ENCODE assay signal across 16 cellular contexts in the genomic region with DNA sequence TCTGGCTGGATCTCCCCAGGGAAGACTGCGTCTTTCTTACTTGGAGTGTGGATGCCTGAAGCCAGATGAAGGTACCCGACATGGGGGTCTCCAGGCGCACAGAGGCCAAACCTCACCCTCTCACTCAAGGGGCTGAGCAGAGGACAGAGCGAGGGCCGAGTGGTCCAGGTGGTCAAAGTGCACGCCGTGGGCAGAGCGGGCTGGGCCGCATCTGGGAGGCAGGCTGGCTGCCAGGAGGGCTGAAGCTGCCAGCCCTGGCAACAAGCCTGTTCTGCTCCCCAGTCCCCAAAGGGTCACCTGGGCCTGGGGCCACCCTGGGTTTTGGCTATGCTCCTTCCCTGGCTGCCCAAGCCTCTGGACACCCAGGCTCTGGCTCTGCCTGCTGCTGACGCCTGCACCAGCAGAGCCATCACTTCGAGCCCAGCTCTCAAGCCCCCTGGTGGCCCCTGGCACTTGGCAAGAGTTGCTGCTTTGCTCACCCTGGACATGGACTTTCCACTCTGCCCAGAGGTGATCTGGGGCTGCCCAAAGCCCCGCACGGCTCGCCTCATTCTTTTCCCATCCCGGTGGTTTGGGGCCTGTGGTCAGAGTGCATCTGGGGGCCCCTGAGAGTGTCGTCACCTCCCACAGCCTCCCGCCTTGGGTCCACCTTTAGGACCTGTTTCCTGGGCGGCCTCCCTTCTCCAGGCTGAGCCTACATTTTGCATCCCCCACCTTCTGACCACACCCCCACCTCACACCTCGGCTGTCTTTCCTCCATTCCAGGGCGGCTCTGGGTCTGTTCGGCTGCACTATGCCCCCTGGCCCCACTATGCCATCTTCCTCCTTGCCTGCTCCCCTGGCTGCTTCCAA. TPM values are rescaled to one million over a fixed set of nuclear protein-coding genes. Genes with fewer than 3 reads are reported as not detected.
DNase-seq lines count a peak whose midpoint lies in the region; ATAC-seq and TF ChIP-seq lines count a peak whose summit lies in the region.
"Had no signal": no experiment of that assay in that cellular context is flagged by ENCODE, and none has a peak within 500 bp of the region (broad histone marks: within the 10 kb centered on the region; RNA-seq: fewer than 3 reads in every experiment).

No MANE protein-coding gene starts in this region.

- TF ChIP-seq CTCF in left ventricle myocardium inferior (IDR thresholded peaks at IDR 0.05; ENCODE audit: borderline replicate concordance) (no peak), SU-DHL-6 (IDR thresholded peaks at IDR 0.05; ENCODE audit: insufficient read depth, low read length, poor library complexity, severe bottlenecking) (peak; percentile 9), tibial artery (IDR thresholded peaks at IDR 0.05) (no peak), A673 (conservative IDR thresholded peaks at IDR 0.05; ENCODE audit: low read depth, low read length) (no peak)

- no peaks in the 10 kb centered on the region for H3K9me3 ChIP-seq in left ventricle myocardium inferior (replicated peaks)
- no peaks in the 10 kb centered on the region for H3K9me3 ChIP-seq in SU-DHL-6 (ENCODE audit: insufficient read depth, low read length)
- no peaks in the 10 kb centered on the region for H3K9me3 ChIP-seq in tibial artery
- no peaks in the 10 kb centered on the region for H3K9me3 ChIP-seq in A673 (ENCODE audit: low read depth, low read length, poor library complexity, severe bottlenecking)
- H3K9me3 ChIP-seq: lower lobe of right lung, stomach had no signal

- intact Hi-C loops in left ventricle myocardium inferior (cut with micrococcal nuclease) = no loop called here
- intact Hi-C loops in Right ventricle myocardium superior (cut with DNase I) = no loop called here
- intact Hi-C loops in left ventricle myocardium superior (cut with micrococcal nuclease) = no loop called here
- intact Hi-C loops in tibial artery (cut with DNase I; ENCODE audit: low total_unique reads) = no loop called here
- intact Hi-C loops in A673 (cut with micrococcal nuclease; ENCODE audit: unreplicated experiment) = no loop called here

- H3F3A ChIP-seq in SU-DHL-6 (ENCODE audit: insufficient read depth) = no peaks in the 10 kb centered on the region

- H3K36me3 ChIP-seq in left ventricle myocardium inferior = no peaks in the 10 kb centered on the region
- H3K36me3 ChIP-seq in SU-DHL-6 (ENCODE audit: low read length) = no peaks in the 10 kb centered on the region
- H3K36me3 ChIP-seq in tibial artery = no peaks in the 10 kb centered on the region
- no peaks in the 10 kb centered on the region for H3K36me3 ChIP-seq in A673 (ENCODE audit: insufficient read depth, low read length, poor library complexity, severe bottlenecking)
- H3K36me3 ChIP-seq in H7 (replicated peaks; ENCODE audit: control insufficient read depth, insufficient read depth, low read length) = no peaks in the 10 kb centered on the region

- CTCF ChIA-PET in A673 (lab: Charles Lee) = no interaction called here

- no peak overlapping the region for H2AFZ ChIP-seq in SU-DHL-6 (ENCODE audit: low read depth, low read length, severe bottlenecking)
- H2AFZ ChIP-seq: hepatocyte had no signal

- ATAC-seq in Right ventricle myocardium superior (ENCODE audit: poor library complexity) = no peak
- ATAC-seq in left ventricle myocardium superior = no peak
- no peak for ATAC-seq in GM19035 (IDR thresholded peaks at IDR 0.05; ENCODE audit: unreplicated experiment)
- ATAC-seq: activated T-helper 17 cell treated with anti-CD3 and anti-CD28 coated beads, Interleukin-2, amount 50 U/mL, for 72 hours; lower lobe of right lung had no signal

- no peaks in the 10 kb centered on the region for H4K20me1 ChIP-seq in SU-DHL-6 (ENCODE audit: low read depth, low read length)

- no peaks in the 10 kb centered on the region for H3K27me3 ChIP-seq in left ventricle myocardium inferior (ENCODE audit: low read depth)
- H3K27me3 ChIP-seq in SU-DHL-6 (ENCODE audit: low read length) = no peaks in the 10 kb centered on the region
- no peaks in the 10 kb centered on the region for H3K27me3 ChIP-seq in tibial artery
- H3K27me3 ChIP-seq in A673 (replicated peaks; ENCODE audit: insufficient read depth, low read depth, low read length, poor library complexity) = no peaks in the 10 kb centered on the region
- 0 out of 2 replicates have a peak, but pooled peaks cover 2% of the 10 kb centered on the region for H3K27me3 ChIP-seq in H7 (ENCODE audit: control insufficient read depth, insufficient read depth, low read length)
- H3K27me3 ChIP-seq: hepatocyte, stomach had no signal

- no TSS peak for BruUV-seq in A673 (replicated peaks; lab: Mats Ljungman, UMichigan)

- H3K27ac ChIP-seq in left ventricle myocardium inferior (replicated peaks) (peak overlapping the region; percentile 92), SU-DHL-6 (ENCODE audit: low read depth, low read length) (no peak overlapping the region), tibial artery (peak overlapping the region; percentile 82 to 83), A673 (ENCODE audit: low read depth, low read length, poor library complexity, severe bottlenecking) (no peak overlapping the region)
- H3K27ac ChIP-seq: hepatocyte, lower lobe of right lung, stomach had no signal

- H3K9me2 ChIP-seq in SU-DHL-6 (replicated peaks; ENCODE audit: insufficient read depth, low read length) = no peaks in the 10 kb centered on the region

- no peak overlapping the region for H3K9ac ChIP-seq in SU-DHL-6 (ENCODE audit: low read length)

- no peak overlapping the region for H3K4me2 ChIP-seq in SU-DHL-6 (ENCODE audit: low read depth, low read length, poor library complexity, severe bottlenecking)
- H3K4me2 ChIP-seq: hepatocyte had no signal

- H3K4me1 ChIP-seq in left ventricle myocardium inferior = peaks cover 93% of the 10 kb centered on the region
- H3K4me1 ChIP-seq in tibial artery = peaks cover 7 to 92% (median 80%) of the 10 kb centered on the region in 4 donors
- H3K4me1 ChIP-seq in A673 (ENCODE audit: insufficient read depth, low read length, poor library complexity, severe bottlenecking) = peaks cover 9% of the 10 kb centered on the region

- no peaks in the 10 kb centered on the region for H3K79me2 ChIP-seq in SU-DHL-6 (ENCODE audit: insufficient read depth, low read length)
- H3K79me2 ChIP-seq: hepatocyte had no signal

- peak overlapping the region; percentile 88 for H3K4me3 ChIP-seq in left ventricle myocardium inferior
- H3K4me3 ChIP-seq in SU-DHL-6 (ENCODE audit: insufficient read depth, low read length, poor library complexity, severe bottlenecking) = no peak overlapping the region
- H3K4me3 ChIP-seq in tibial artery = no peak overlapping the region
- H3K4me3 ChIP-seq in A673 (ENCODE audit: low read depth, low read length, poor library complexity, severe bottlenecking) = no peak overlapping the region
- no peak overlapping the region for H3K4me3 ChIP-seq in H7 (ENCODE audit: insufficient read depth, low read depth, low read length)
- H3K4me3 ChIP-seq: hepatocyte, lower lobe of right lung, stomach had no signal

- DNase-seq in left ventricle myocardium inferior (no peak), Right ventricle myocardium superior (no peak), left ventricle myocardium superior (peak; percentile 44), tibial artery (no peak), A673 (ENCODE audit: low spot score) (no peak), H7 (no peak)
- DNase-seq: activated CD4-positive, alpha-beta T cell treated with anti-CD3 and anti-CD28 coated beads, Interleukin-2, amount 10 ng/mL, durations not matched to agents 7 days and 5 days; C1 segment of cervical spinal cord; lower lobe of right lung; NCI-H1092; NCI-H524 treated with DMSO at 0.1 percent for 48 hours; stomach had no signal

- POLR2A ChIA-PET in A673 (lab: Charles Lee; ENCODE audit: low non-redundant PET) = interaction anchor here (0.6 kb wide), 1 partner anchor 49 kb away, joined by 3 read pairs; no protein-coding TSS in a partner anchor

RNA-seq across cellular contexts. Expression of a gene that starts 2.8 kb away (rescaled TPM):
- total RNA-seq in left ventricle myocardium inferior (218 TPM), Right ventricle myocardium superior (215 TPM), left ventricle myocardium superior (226 TPM), A673 (2021) (0.37 and 0.52 TPM in 2 replicates)
- total RNA-seq in H7 (2014; rRNA removed; shearing (Covaris generic)) = 10.3 and 11.2 TPM in 2 replicates

RNA-seq across cellular contexts. Expression of a gene that starts 26.1 kb away (rescaled TPM):
- total RNA-seq in left ventricle myocardium inferior (55.6 TPM), Right ventricle myocardium superior (60.7 TPM), left ventricle myocardium superior (65.1 TPM), A673 (2021) (79.6 and 83.0 TPM in 2 replicates)
- 206 and 249 TPM in 2 replicates for total RNA-seq in H7 (2014; rRNA removed; shearing (Covaris generic))

RNA-seq across cellular contexts. Expression of a gene that starts 37.4 kb away (rescaled TPM):
- total RNA-seq in left ventricle myocardium inferior (28.5 TPM), Right ventricle myocardium superior (28.3 TPM), left ventricle myocardium superior (30.4 TPM), A673 (2021) (70.9 and 74.2 TPM in 2 replicates)
- 62.8 and 78.6 TPM in 2 replicates for total RNA-seq in H7 (2014; rRNA removed; shearing (Covaris generic))

Comparison
In these comparisons a context has a peak if more than half of its experiments do, and no peak if none do; other contexts are left out.
1. H3K27ac ChIP-seq: peak in left ventricle myocardium inferior (single experiment) and tibial artery (2 of 2); none in SU-DHL-6 (single experiment) and A673 (single experiment).
2. RNA of a gene that starts 2.8 kb away (total RNA-seq): 226 TPM in left ventricle myocardium superior (single experiment), 218 TPM in left ventricle myocardium inferior (single experiment) and 215 TPM in Right ventricle myocardium superior (single experiment); 10.3 to 11.2 TPM in H7 and 0.37 to 0.52 TPM in A673; every median in the first group is over 10 times any median in the second.